In the genomic region with DNA sequence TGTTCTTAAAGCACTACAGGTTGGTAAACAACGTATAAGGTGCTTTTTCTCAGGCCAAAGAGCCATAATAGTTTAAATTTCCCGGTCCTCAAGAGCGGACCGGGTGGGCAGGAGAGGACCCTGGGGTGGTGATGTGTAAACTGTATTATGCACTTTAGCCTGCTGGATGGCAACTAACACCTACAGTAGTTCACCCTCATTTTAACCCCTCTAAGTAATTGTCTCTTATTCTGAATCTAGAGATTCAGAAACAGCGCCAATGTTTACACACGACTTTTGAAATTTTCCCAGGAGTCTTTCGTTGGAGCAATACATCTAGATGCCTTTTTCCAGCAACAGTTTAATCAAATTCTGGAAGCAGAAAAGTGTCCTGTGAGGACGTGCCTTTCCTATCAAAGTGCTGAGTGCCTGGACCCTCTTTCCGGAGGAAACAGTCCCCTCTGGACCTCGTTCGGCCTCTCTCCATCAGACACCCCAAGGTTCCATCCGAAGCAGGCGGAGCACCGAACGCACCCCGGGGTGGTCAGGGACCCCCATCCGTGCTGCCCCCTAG, we compare ENCODE assay signal across 8 cellular contexts. TPM values are rescaled to one million over a fixed set of nuclear protein-coding genes. Genes with fewer than 3 reads are reported as not detected.
DNase-seq lines count a peak whose midpoint lies in the region; ATAC-seq and TF ChIP-seq lines count a peak whose summit lies in the region.

No MANE protein-coding gene starts in this region.

- no peak for ATAC-seq in left ventricle myocardium superior
- ATAC-seq in GM18520 (IDR thresholded peaks at IDR 0.05; ENCODE audit: unreplicated experiment): no peak

- H3K23ac ChIP-seq in mesenchymal stem cell (ENCODE audit: low read length in 2 of 2): no peak overlapping the region

- no peak for TF ChIP-seq POLR2A in vagina (IDR thresholded peaks at IDR 0.05)

- in situ Hi-C loops in brain microvascular endothelial cell (cut with HindIII; ENCODE audit: low pct_ligation_motif_present, low sequenced_read_pairs): no loop called here

- H3K36me3 ChIP-seq in left ventricle myocardium inferior (no peaks in the 10 kb centered on the region), brain microvascular endothelial cell (replicated peaks) (no peaks in the 10 kb centered on the region), mesenchymal stem cell (ENCODE audit: control insufficient read depth in 1 of 2, insufficient read depth in 2 of 2, low read depth in 1 of 2, low read length in 2 of 2) (no peaks in the 10 kb centered on the region), vagina (no peaks in the 10 kb centered on the region)

- no peak overlapping the region for H4K8ac ChIP-seq in mesenchymal stem cell (ENCODE audit: low read length)

- TF ChIP-seq CTCF in left ventricle myocardium inferior (IDR thresholded peaks at IDR 0.05; ENCODE audit: borderline replicate concordance): no peak
- no peak for TF ChIP-seq CTCF in brain microvascular endothelial cell (IDR thresholded peaks at IDR 0.05; ENCODE audit: low read depth, low read length, missing control alignments)
- no peak for TF ChIP-seq CTCF in vagina (IDR thresholded peaks at IDR 0.05)

- WGBS in mesenchymal stem cell: 9% methylated on average over 14 of the region's 17 CpGs

- H3K4me2 ChIP-seq in mesenchymal stem cell (ENCODE audit: low read length, poor library complexity, severe bottlenecking): peak overlapping the region; percentile 97

- peaks cover 2% of the 10 kb centered on the region for H3K79me1 ChIP-seq in mesenchymal stem cell (replicated peaks; ENCODE audit: low read length, poor library complexity, severe bottlenecking)

- no peak overlapping the region for H3K4ac ChIP-seq in mesenchymal stem cell (ENCODE audit: low read depth in 1 of 2, low read length in 2 of 2)

- H2BK15ac ChIP-seq in mesenchymal stem cell (ENCODE audit: low read depth, poor library complexity, severe bottlenecking): no peak overlapping the region

- DNase-seq in left ventricle myocardium inferior (no peak), left ventricle myocardium superior (no peak), brain microvascular endothelial cell (no peak), mesenchymal stem cell (no peak), vagina (ENCODE audit: extremely low spot score in 2 of 2) (no peak), OCI-M2 (lab: John Stamatoyannopoulos, UW; ENCODE audit: unreplicated experiment) (no peak)
- no peak for DNase-seq in stimulated activated CD4-positive, alpha-beta T cell treated with anti-CD3 and anti-CD28 coated beads, Interleukin-4, amount 100 ng/mL, for 1 hour

- no peak overlapping the region for H2AK5ac ChIP-seq in mesenchymal stem cell (ENCODE audit: low read length, severe bottlenecking)

- no peak overlapping the region for H3K14ac ChIP-seq in mesenchymal stem cell (ENCODE audit: low read length in 2 of 2)

- H3K9ac ChIP-seq in mesenchymal stem cell (ENCODE audit: low read length): peak overlapping the region; percentile 61

- H2BK5ac ChIP-seq in mesenchymal stem cell (ENCODE audit: low read depth, low read length, poor library complexity, severe bottlenecking): no peak overlapping the region

- H2BK12ac ChIP-seq in mesenchymal stem cell (ENCODE audit: low read length in 2 of 2): no peak overlapping the region

- peak overlapping the region; percentile 69 for H3K4me3 ChIP-seq in left ventricle myocardium inferior
- peak overlapping the region; percentile 57 for H3K4me3 ChIP-seq in brain microvascular endothelial cell (ENCODE audit: low read depth, low read length)
- H3K4me3 ChIP-seq in mesenchymal stem cell (ENCODE audit: insufficient read depth in 1 of 2, low read depth in 1 of 2, low read length in 2 of 2): peak overlapping the region; percentile 82 to 86
- H3K4me3 ChIP-seq in vagina: peak overlapping the region; percentile 58 to 78

- no peak overlapping the region for H3K18ac ChIP-seq in mesenchymal stem cell (ENCODE audit: low read depth in 1 of 2, low read length in 2 of 2)

- H3K9me3 ChIP-seq in left ventricle myocardium inferior (replicated peaks) (no peaks in the 10 kb centered on the region), mesenchymal stem cell (ENCODE audit: control insufficient read depth, low read length) (no peaks in the 10 kb centered on the region), vagina (no peaks in the 10 kb centered on the region)

- peaks cover 24% of the 10 kb centered on the region for H3K4me1 ChIP-seq in left ventricle myocardium inferior
- H3K4me1 ChIP-seq in mesenchymal stem cell (ENCODE audit: control insufficient read depth, insufficient read depth, low read depth, low read length): peaks cover 18% of the 10 kb centered on the region
- H3K4me1 ChIP-seq in vagina: peaks cover 19% of the 10 kb centered on the region

- H3K27ac ChIP-seq in left ventricle myocardium inferior (replicated peaks): no peak overlapping the region
- no peak overlapping the region for H3K27ac ChIP-seq in brain microvascular endothelial cell
- H3K27ac ChIP-seq in mesenchymal stem cell (ENCODE audit: low read length, poor library complexity, severe bottlenecking): no peak overlapping the region
- no peak overlapping the region for H3K27ac ChIP-seq in vagina

- H2AFZ ChIP-seq in mesenchymal stem cell (ENCODE audit: low read depth, low read length): no peak overlapping the region

- H4K91ac ChIP-seq in mesenchymal stem cell (ENCODE audit: low read length): no peak overlapping the region

- no peak overlapping the region for H2BK120ac ChIP-seq in mesenchymal stem cell (ENCODE audit: low read depth, low read length)

- H3K27me3 ChIP-seq in left ventricle myocardium inferior (ENCODE audit: low read depth): peaks cover 75% of the 10 kb centered on the region
- H3K27me3 ChIP-seq in brain microvascular endothelial cell (replicated peaks): peaks cover 15% of the 10 kb centered on the region
- H3K27me3 ChIP-seq in mesenchymal stem cell (ENCODE audit: control insufficient read depth in 1 of 2, insufficient read depth in 1 of 2, low read length in 2 of 2): peaks cover 0 to 64% of the 10 kb centered on the region in 2 experiments
- no peaks in the 10 kb centered on the region for H3K27me3 ChIP-seq in vagina

- intact Hi-C loops in left ventricle myocardium inferior (cut with micrococcal nuclease) (no loop called here), left ventricle myocardium superior (cut with micrococcal nuclease) (no loop called here), vagina (cut with DNase I) (no loop called here)

RNA-seq across cellular contexts. Expression of gene OCLN, which starts 0.7 kb away (rescaled TPM):
- 2.0 TPM for total RNA-seq in left ventricle myocardium inferior
- total RNA-seq in left ventricle myocardium superior: 1.6 TPM
- polyA plus RNA-seq in mesenchymal stem cell (2013, experiment 1 of 2): 1.1 TPM
- 1.4 TPM for polyA plus RNA-seq in mesenchymal stem cell (2013, experiment 2 of 2)
- 12.8 TPM for total RNA-seq in vagina
